ENCODE assay signal across 8 cellular contexts in genomic region chr6:29926795-29927427, GRCh38. TPM values are rescaled to one million over a fixed set of nuclear protein-coding genes. Genes with fewer than 3 reads are reported as not detected.
DNase-seq lines count a peak whose midpoint lies in the region; ATAC-seq and TF ChIP-seq lines count a peak whose summit lies in the region.

No MANE protein-coding gene starts in this region.

- H3K4me1 ChIP-seq in OCI-LY3 (ENCODE audit: low read length), result peaks cover 16% of the 10 kb centered on the region; the same call in 1 of the 2 replicates

- no peaks in the 10 kb centered on the region for H3K27me3 ChIP-seq in OCI-LY3 (ENCODE audit: low read depth, low read length)

- peak overlapping the region; percentile 96 for H3K4me3 ChIP-seq in OCI-LY3 (ENCODE audit: low read length)
- peak overlapping the region; percentile 65 to 67 for H3K4me3 ChIP-seq in foreskin fibroblast (ENCODE audit: low read depth in 1 of 2, low read length in 2 of 2)

- no peaks in the 10 kb centered on the region for H3K4me1 Mint-ChIP-seq in type B pancreatic cell (ENCODE audit: unreplicated experiment)

- no peaks in the 10 kb centered on the region for H3K9me3 Mint-ChIP-seq in type B pancreatic cell

- H3K9ac ChIP-seq in OCI-LY3 (ENCODE audit: low read length), result peak overlapping the region; percentile 85

- H3K36me3 Mint-ChIP-seq in type B pancreatic cell, result no peaks in the 10 kb centered on the region

- DNase-seq in Daoy (ENCODE audit: low read depth) (peak; percentile 86), foreskin fibroblast (peak; percentile 59 to 61), posterior vena cava (ENCODE audit: low spot score) (peak; percentile 89), type B pancreatic cell (ENCODE audit: extremely low spot score, unreplicated experiment) (no peak), NCI-H2227 (lab: John Stamatoyannopoulos, UW; ENCODE audit: unreplicated experiment) (no peak)
- DNase-seq in activated effector memory CD4-positive, alpha-beta T cell treated with Interleukin-2 at 50 U/mL for 16 hours, result peak; percentile 77

- peak overlapping the region; percentile 23 for H3K27ac Mint-ChIP-seq in type B pancreatic cell

- H3K9me3 ChIP-seq in OCI-LY3 (ENCODE audit: insufficient read depth, low read length), result no peaks in the 10 kb centered on the region

- H3K27ac ChIP-seq in OCI-LY3 (ENCODE audit: low read length), result peak overlapping the region; percentile 51

- H3K79me2 ChIP-seq in OCI-LY3 (ENCODE audit: low read length), result no peaks in the 10 kb centered on the region

- H3K4me2 ChIP-seq in OCI-LY3 (ENCODE audit: low read length), result peak overlapping the region; percentile 94

- H4K20me1 ChIP-seq in OCI-LY3 (ENCODE audit: insufficient read depth, low read length), result no peaks in the 10 kb centered on the region

- peak overlapping the region; percentile 77; the same call in 1 of the 2 replicates for H2AFZ ChIP-seq in OCI-LY3 (ENCODE audit: low read depth, low read length)

- peak; percentile 70 for ATAC-seq in HG02763 (IDR thresholded peaks at IDR 0.05; ENCODE audit: unreplicated experiment)

- no peaks in the 10 kb centered on the region for H3K36me3 ChIP-seq in OCI-LY3 (replicated peaks; ENCODE audit: low read depth, low read length)

- TF ChIP-seq CTCF in OCI-LY3 (IDR thresholded peaks at IDR 0.05; ENCODE audit: low read depth, low read length), result no peak
- no peak for TF ChIP-seq CTCF in foreskin fibroblast (IDR thresholded peaks at IDR 0.05; ENCODE audit: low read depth, low read length)
- no peak for TF ChIP-seq CTCF in type B pancreatic cell (conservative IDR thresholded peaks at IDR 0.05)

- peak overlapping the region; percentile 77 for H3K4me3 Mint-ChIP-seq in type B pancreatic cell

- intact Hi-C loops in posterior vena cava (cut with DNase I), result no loop called here

- peaks cover 16% of the 10 kb centered on the region for H3K27me3 Mint-ChIP-seq in type B pancreatic cell

RNA-seq across cellular contexts. Expression of gene HLA-A, which starts 15.4 kb away (rescaled TPM):
- total RNA-seq in Daoy (2014; rRNA removed; shearing (Covaris generic)), result 321 and 324 TPM in 2 replicates
- total RNA-seq in posterior vena cava (100 to 1,000 TPM; 375 to 444 TPM), type B pancreatic cell (ENCODE audit: low replicate concordance) (183 and 209 TPM in 2 replicates)

Comparison
In these comparisons a context has a peak if more than half of its experiments do, and no peak if none do; other contexts are left out.
1. DNase-seq: peak in Daoy (single experiment), activated effector memory CD4-positive, alpha-beta T cell treated with Interleukin-2 at 50 U/mL for 16 hours (single experiment), foreskin fibroblast (2 of 2) and posterior vena cava (single experiment); none in type B pancreatic cell (single experiment) and NCI-H2227 (single experiment).